ENCODE assay signal across 28 cellular contexts in genomic region chr9:69894720-69895119, GRCh38.
"Had no signal": no experiment of that assay in that cellular context is flagged by ENCODE, and none has a peak within 500 bp of the region (broad histone marks: within the 10 kb centered on the region; RNA-seq: fewer than 3 reads in every experiment).

No MANE protein-coding gene starts in this region.

- DNase-seq: activated CD4-positive, alpha-beta memory T cell treated with anti-CD3 and anti-CD28 coated beads, Interleukin-2, amount 10 ng/mL, durations not matched to agents 7 days and 5 days; activated CD4-positive, alpha-beta T cell treated with anti-CD3 and anti-CD28 coated beads, Interleukin-2, amount 10 ng/mL, durations not matched to agents 7 days and 5 days; activated CD4-positive, CD25-positive, alpha-beta regulatory T cell treated with anti-CD3 and anti-CD28 coated beads, Interleukin-2, amount 50 U/mL, for 72 hours; activated CD8-positive, alpha-beta memory T cell treated with anti-CD3 and anti-CD28 coated beads, Interleukin-2, amount 50 U/mL, for 48 hours; activated gamma-delta T cell; activated naive CD4-positive, alpha-beta T cell treated with anti-CD3 and anti-CD28 coated beads, Interleukin-2, amount 10 ng/mL, durations not matched to agents 7 days and 5 days; activated naive CD8-positive, alpha-beta T cell treated with anti-CD3 and anti-CD28 coated beads, Interleukin-2, amount 10 ng/mL, durations not matched to agents 7 days and 5 days; activated T-cell treated with anti-CD3 and anti-CD28 coated beads, Interleukin-2, amount 50 U/mL, for 24 hours; amniotic stem cell; central memory CD4-positive, alpha-beta T cell; endodermal cell; foreskin melanocyte; heart right ventricle; kidney glomerular epithelial cell; left ventricle myocardium inferior; naive B cell; pancreas; stimulated activated CD4-positive, alpha-beta T cell treated with anti-CD3 and anti-CD28 coated beads, Interleukin-15, amount 100 ng/mL, for 24 hours; stimulated activated CD4-positive, alpha-beta T cell treated with anti-CD3 and anti-CD28 coated beads, Interleukin-2, amount 100 ng/mL, for 24 hours; stimulated activated naive CD4-positive, alpha-beta T cell treated with Interleukin-2 at 50 U/mL for 16 hours; T-helper 17 cell; T1000; testis; transverse colon had no signal

- H3K36me3 Mint-ChIP-seq: activated naive CD4-positive, alpha-beta T cell treated with anti-CD3 and anti-CD28 coated beads, Interleukin-2, amount 10 ng/mL, durations not matched to agents 7 days and 5 days; activated naive CD8-positive, alpha-beta T cell treated with anti-CD3 and anti-CD28 coated beads, Interleukin-2, amount 10 ng/mL, durations not matched to agents 7 days and 5 days; mesothelial cell of epicardium; naive B cell had no signal

- H3K9me3 Mint-ChIP-seq: activated CD4-positive, alpha-beta memory T cell treated with anti-CD3 and anti-CD28 coated beads, Interleukin-2, amount 10 ng/mL, durations not matched to agents 7 days and 5 days; activated CD4-positive, alpha-beta T cell treated with anti-CD3 and anti-CD28 coated beads, Interleukin-2, amount 10 ng/mL, durations not matched to agents 7 days and 5 days; activated naive CD4-positive, alpha-beta T cell treated with anti-CD3 and anti-CD28 coated beads, Interleukin-2, amount 10 ng/mL, durations not matched to agents 7 days and 5 days; activated naive CD8-positive, alpha-beta T cell treated with anti-CD3 and anti-CD28 coated beads, Interleukin-2, amount 10 ng/mL, durations not matched to agents 7 days and 5 days; activated T-cell treated with anti-CD3 and anti-CD28 coated beads, Interleukin-2, amount 50 U/mL, for 24 hours; endodermal cell; mesothelial cell of epicardium; naive B cell had no signal

- H3K27ac ChIP-seq: breast epithelium, esophagus muscularis mucosa, heart right ventricle, left ventricle myocardium inferior, pancreas, prostate gland, testis, transverse colon had no signal

- H3K4me1 Mint-ChIP-seq: activated CD4-positive, alpha-beta memory T cell treated with anti-CD3 and anti-CD28 coated beads, Interleukin-2, amount 10 ng/mL, durations not matched to agents 7 days and 5 days; activated naive CD4-positive, alpha-beta T cell treated with anti-CD3 and anti-CD28 coated beads, Interleukin-2, amount 10 ng/mL, durations not matched to agents 7 days and 5 days; activated naive CD8-positive, alpha-beta T cell treated with anti-CD3 and anti-CD28 coated beads, Interleukin-2, amount 10 ng/mL, durations not matched to agents 7 days and 5 days; naive B cell had no signal

- ATAC-seq: heart right ventricle, T-helper 17 cell had no signal

- H3K27me3 Mint-ChIP-seq: activated naive CD4-positive, alpha-beta T cell treated with anti-CD3 and anti-CD28 coated beads, Interleukin-2, amount 10 ng/mL, durations not matched to agents 7 days and 5 days; activated T-cell treated with anti-CD3 and anti-CD28 coated beads, Interleukin-2, amount 50 U/mL, for 24 hours had no signal

- H3K4me3 Mint-ChIP-seq: activated CD4-positive, alpha-beta memory T cell treated with anti-CD3 and anti-CD28 coated beads, Interleukin-2, amount 10 ng/mL, durations not matched to agents 7 days and 5 days; activated CD4-positive, alpha-beta T cell treated with anti-CD3 and anti-CD28 coated beads, Interleukin-2, amount 10 ng/mL, durations not matched to agents 7 days and 5 days; activated naive CD4-positive, alpha-beta T cell treated with anti-CD3 and anti-CD28 coated beads, Interleukin-2, amount 10 ng/mL, durations not matched to agents 7 days and 5 days; activated naive CD8-positive, alpha-beta T cell treated with anti-CD3 and anti-CD28 coated beads, Interleukin-2, amount 10 ng/mL, durations not matched to agents 7 days and 5 days; activated T-cell treated with anti-CD3 and anti-CD28 coated beads, Interleukin-2, amount 50 U/mL, for 24 hours; endodermal cell; mesothelial cell of epicardium; naive B cell; T-helper 17 cell had no signal

- H3K36me3 ChIP-seq: breast epithelium, esophagus muscularis mucosa, heart right ventricle, left ventricle myocardium inferior, pancreas, prostate gland, transverse colon had no signal

- H3K4me1 ChIP-seq: breast epithelium, pancreas, prostate gland, testis, transverse colon had no signal

- H3K9me3 ChIP-seq: breast epithelium, esophagus muscularis mucosa, heart right ventricle, left ventricle myocardium inferior, pancreas, prostate gland, testis, transverse colon had no signal

- H3K4me3 ChIP-seq: breast epithelium, esophagus muscularis mucosa, heart right ventricle, left ventricle myocardium inferior, pancreas, prostate gland, testis, transverse colon had no signal

- H3K27me3 ChIP-seq: breast epithelium, esophagus muscularis mucosa, heart right ventricle, pancreas, testis, transverse colon had no signal

- H3K27ac Mint-ChIP-seq: activated CD4-positive, alpha-beta memory T cell treated with anti-CD3 and anti-CD28 coated beads, Interleukin-2, amount 10 ng/mL, durations not matched to agents 7 days and 5 days; activated CD4-positive, alpha-beta T cell treated with anti-CD3 and anti-CD28 coated beads, Interleukin-2, amount 10 ng/mL, durations not matched to agents 7 days and 5 days; activated naive CD4-positive, alpha-beta T cell treated with anti-CD3 and anti-CD28 coated beads, Interleukin-2, amount 10 ng/mL, durations not matched to agents 7 days and 5 days; activated naive CD8-positive, alpha-beta T cell treated with anti-CD3 and anti-CD28 coated beads, Interleukin-2, amount 10 ng/mL, durations not matched to agents 7 days and 5 days; activated T-cell treated with anti-CD3 and anti-CD28 coated beads, Interleukin-2, amount 50 U/mL, for 24 hours; endodermal cell; mesothelial cell of epicardium; naive B cell; T-helper 17 cell had no signal
